8 cellular contexts compared by ENCODE assay signal in the genomic region with DNA sequence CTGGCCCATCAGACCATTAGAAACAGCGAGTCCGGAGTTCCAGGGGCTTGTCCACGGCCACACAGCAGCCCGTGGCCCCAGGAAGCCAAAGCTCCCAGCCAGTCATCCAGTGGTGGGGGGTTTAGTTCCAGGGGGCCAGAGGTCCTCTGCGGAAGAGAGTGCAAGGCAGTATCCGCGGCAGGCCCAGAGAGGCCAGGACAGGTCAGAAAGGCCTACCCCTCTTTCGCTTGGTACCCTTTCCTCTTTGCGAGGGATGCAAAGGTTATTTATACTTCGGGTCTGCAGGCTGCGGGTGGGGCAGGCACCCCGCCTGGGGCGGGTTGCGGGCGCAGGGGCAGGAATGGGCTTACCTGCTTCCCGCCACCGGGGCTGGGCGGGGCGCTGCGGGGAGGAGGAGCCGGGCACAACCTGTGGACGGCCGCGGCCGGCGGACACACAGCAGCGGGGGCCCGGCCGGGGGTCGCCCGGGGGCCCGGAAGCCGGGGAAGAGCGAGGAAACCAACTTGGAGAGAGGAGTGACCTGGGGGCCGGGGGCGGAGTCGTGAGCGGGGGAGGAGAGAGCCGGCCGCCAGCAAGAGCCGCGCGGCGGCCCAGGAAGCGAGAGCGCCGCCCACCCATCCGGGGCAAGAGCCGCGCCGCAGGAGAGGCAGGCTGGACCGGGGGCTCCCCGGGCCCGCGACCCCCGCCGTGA. TPM values are rescaled to one million over a fixed set of nuclear protein-coding genes. Genes with fewer than 3 reads are reported as not detected.
DNase-seq lines count a peak whose midpoint lies in the region; ATAC-seq, FAIRE-seq and TF ChIP-seq lines count a peak whose summit lies in the region.

SH3BP1 (plus strand) TSS at position 600 of the 691 bp plus-strand sequence. CDS start 119 bp downstream, outside the sequence.

- peak within 1 kb of the TSS; percentile 87 for H3K4me2 ChIP-seq in K562 (ENCODE audit: insufficient read depth, low read length)

- no peaks in the 10 kb centered on the region for H3K27me3 ChIP-seq in K562 (ENCODE audit: control insufficient read depth in 2 of 2, insufficient read depth in 2 of 2, low read length in 2 of 2)

- peaks cover 25 to 78% of the 10 kb centered on the region in 2 experiments for H3K4me1 ChIP-seq in K562 (replicated peaks in 1 of 2; ENCODE audit: control insufficient read depth in 2 of 2, insufficient read depth in 2 of 2, low read length in 2 of 2)

- WGBS in K562 (ENCODE audit: insufficient coverage, low coverage, missing lambda C conversion rate), result 48% methylated on average over 7 of the region's 57 CpGs

- H3K4me3 ChIP-seq in AG09309 (ENCODE audit: control insufficient read depth, low read depth, low read length) (peak within 1 kb of the TSS; percentile 62), K562 (peak within 1 kb of the TSS; percentile 65)

- H4K20me1 ChIP-seq in K562 (replicated peaks; ENCODE audit: control insufficient read depth, insufficient read depth, low read length), result no peaks in the 10 kb centered on the region

- no peaks in the 10 kb centered on the region for H3K9me3 ChIP-seq in K562 (replicated peaks; ENCODE audit: control insufficient read depth, insufficient read depth, low read depth, low read length)

- H3K9ac ChIP-seq in K562 (ENCODE audit: insufficient read depth in 1 of 2, low read depth in 2 of 2, low read length in 2 of 2), result peak within 1 kb of the TSS; percentile 65 to 92

- H3K36me3 ChIP-seq in K562 (ENCODE audit: control insufficient read depth, insufficient read depth, low read length), result peaks cover 25% of the 10 kb centered on the region; the same call in 2 of the 3 replicates

- in situ Hi-C loops in K562 (cut with MboI), result no loop called here

- no TSS peak for BruUV-seq in K562 (replicated peaks; lab: Mats Ljungman, UMichigan)

- no peaks in the 10 kb centered on the region for H3K9me1 ChIP-seq in K562 (ENCODE audit: control insufficient read depth, insufficient read depth, low read length)

- no peak for TF ChIP-seq EP300 in K562 (IDR thresholded peaks at IDR 0.05; ENCODE audit: low read length)

- peaks cover 11% of the 10 kb centered on the region for H3K79me2 ChIP-seq in K562 (ENCODE audit: control insufficient read depth, insufficient read depth, low read length)

- TF ChIP-seq RAD21 in K562 (CRISPR knock-in tag; conservative IDR thresholded peaks at IDR 0.05 in 1 of 2, IDR thresholded peaks at IDR 0.05 in 1 of 2), result no peak

- DNase-seq in AG09309 (ENCODE audit: low read depth) (no peak), GM20000 (ENCODE audit: low spot score) (peak; percentile 88), T follicular helper cell (ENCODE audit: low read depth) (peak; percentile 18), K562 (ENCODE audit: extremely low read depth in 1 of 4, low spot score in 3 of 4) (peak; percentile 69 to 82 (median 77)), islet precursor cell (peak; percentile 93), NCI-H1694 treated with DMSO at 0.1 percent for 48 hours (lab: John Stamatoyannopoulos, UW) (no peak)
- DNase-seq in stimulated activated CD4-positive, alpha-beta T cell treated with anti-CD3 and anti-CD28 coated beads, Interleukin-4, amount 100 ng/mL, for 24 hours, result peak; percentile 52

- POLR2A ChIA-PET in K562 (lab: Yijun Ruan, JAX), result interaction anchor here (0.6 to 0.8 kb wide), 3 partner anchors 82 to 93 kb away, joined by 3 to 4 read pairs (median 3); no protein-coding TSS in a partner anchor

- TF ChIP-seq POLR2A in K562 (conservative IDR thresholded peaks at IDR 0.05), result 0 out of 2 replicates have a peak, but pooled peaks have one; percentile 30

- CTCF ChIA-PET in K562 (lab: Yijun Ruan, JAX; ENCODE audit: low intra/inter-chr PET ratio), result no interaction called here

- FAIRE-seq in K562 (lab: Jason Lieb, UNC), result no peak

- intact Hi-C loops in K562 (cut with micrococcal nuclease), result no loop called here

- ATAC-seq in K562 (peak; percentile 75), GM18858 (IDR thresholded peaks at IDR 0.05; ENCODE audit: unreplicated experiment) (no peak)

- peak within 1 kb of the TSS; percentile 59; the same call in 1 of the 2 replicates for H2AFZ ChIP-seq in K562 (ENCODE audit: low read depth, low read length)

- peak within 1 kb of the TSS; percentile 54 for H3K27ac ChIP-seq in K562 (ENCODE audit: extremely low read depth, low read depth, low read length)

- TF ChIP-seq CTCF in AG09309 (IDR thresholded peaks at IDR 0.05; ENCODE audit: control insufficient read depth, insufficient read depth, low read depth, low read length, missing control alignments), result no peak
- TF ChIP-seq CTCF in GM20000 (IDR thresholded peaks at IDR 0.05; ENCODE audit: extremely low read depth, missing control alignments), result no peak
- no peak for TF ChIP-seq CTCF in K562 (IDR thresholded peaks at IDR 0.05 in 2 of 3, conservative IDR thresholded peaks at IDR 0.05 in 1 of 3; ENCODE audit: insufficient read depth in 2 of 3, low read depth in 1 of 3, low read length in 3 of 3)

TF ChIP-seq in K562, 482 proteins besides CTCF, POLR2A, EP300 and RAD21 (continues in another document):
- peak; percentile 27; the same call in 1 of the 2 replicates for TF ChIP-seq RB1 (IDR thresholded peaks at IDR 0.05; ENCODE audit: low read depth)
- peak; percentile 63 for TF ChIP-seq EGR1 (conservative IDR thresholded peaks at IDR 0.05)
- 0 out of 4 replicates have a peak, but pooled peaks of 1 of the 2 experiments have one; percentile 28 for TF ChIP-seq NRF1 (conservative IDR thresholded peaks at IDR 0.05 in 1 of 2, IDR thresholded peaks at IDR 0.05 in 1 of 2)
- TF ChIP-seq SNRNP70 (optimal IDR thresholded peaks at IDR 0.05; ENCODE audit: low read depth, low read length), result no peak
- TF ChIP-seq GATAD2B (IDR thresholded peaks at IDR 0.05; ENCODE audit: borderline replicate concordance), result 0 out of 2 replicates have a peak, but pooled peaks have one; percentile 50
- TF ChIP-seq, protein P1, sequence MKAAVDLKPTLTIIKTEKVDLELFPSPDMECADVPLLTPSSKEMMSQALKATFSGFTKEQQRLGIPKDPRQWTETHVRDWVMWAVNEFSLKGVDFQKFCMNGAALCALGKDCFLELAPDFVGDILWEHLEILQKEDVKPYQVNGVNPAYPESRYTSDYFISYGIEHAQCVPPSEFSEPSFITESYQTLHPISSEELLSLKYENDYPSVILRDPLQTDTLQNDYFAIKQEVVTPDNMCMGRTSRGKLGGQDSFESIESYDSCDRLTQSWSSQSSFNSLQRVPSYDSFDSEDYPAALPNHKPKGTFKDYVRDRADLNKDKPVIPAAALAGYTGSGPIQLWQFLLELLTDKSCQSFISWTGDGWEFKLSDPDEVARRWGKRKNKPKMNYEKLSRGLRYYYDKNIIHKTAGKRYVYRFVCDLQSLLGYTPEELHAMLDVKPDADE (conservative IDR thresholded peaks at IDR 0.05; ENCODE audit: control insufficient read depth, low read depth, low read length), result peak; percentile 61; the same call in 1 of the 2 replicates
- TF ChIP-seq CBFA2T2 (conservative IDR thresholded peaks at IDR 0.05), result no peak
- peak; percentile 37; the same call in 1 of the 2 replicates for TF ChIP-seq RBFOX2 (IDR thresholded peaks at IDR 0.05; ENCODE audit: low read depth, low read length)
- TF ChIP-seq POLR2G (IDR thresholded peaks at IDR 0.05; ENCODE audit: low read depth, low read length), result peak; percentile 72
- TF ChIP-seq MAZ (CRISPR knock-in tag; conservative IDR thresholded peaks at IDR 0.05 in 1 of 2, IDR thresholded peaks at IDR 0.05 in 1 of 2), result peak; percentile 30; a peak in 1 of 4 replicates
- no peak for TF ChIP-seq PURB (CRISPR knock-in tag; IDR thresholded peaks at IDR 0.05; ENCODE audit: low read depth)
- TF ChIP-seq RBM22 (IDR thresholded peaks at IDR 0.05; ENCODE audit: low read depth, low read length, poor library complexity, severe bottlenecking), result peak; percentile 29
- TF ChIP-seq, protein P2, sequence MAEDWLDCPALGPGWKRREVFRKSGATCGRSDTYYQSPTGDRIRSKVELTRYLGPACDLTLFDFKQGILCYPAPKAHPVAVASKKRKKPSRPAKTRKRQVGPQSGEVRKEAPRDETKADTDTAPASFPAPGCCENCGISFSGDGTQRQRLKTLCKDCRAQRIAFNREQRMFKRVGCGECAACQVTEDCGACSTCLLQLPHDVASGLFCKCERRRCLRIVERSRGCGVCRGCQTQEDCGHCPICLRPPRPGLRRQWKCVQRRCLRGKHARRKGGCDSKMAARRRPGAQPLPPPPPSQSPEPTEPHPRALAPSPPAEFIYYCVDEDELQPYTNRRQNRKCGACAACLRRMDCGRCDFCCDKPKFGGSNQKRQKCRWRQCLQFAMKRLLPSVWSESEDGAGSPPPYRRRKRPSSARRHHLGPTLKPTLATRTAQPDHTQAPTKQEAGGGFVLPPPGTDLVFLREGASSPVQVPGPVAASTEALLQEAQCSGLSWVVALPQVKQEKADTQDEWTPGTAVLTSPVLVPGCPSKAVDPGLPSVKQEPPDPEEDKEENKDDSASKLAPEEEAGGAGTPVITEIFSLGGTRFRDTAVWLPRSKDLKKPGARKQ (CRISPR knock-in tag; IDR thresholded peaks at IDR 0.05), result no peak
- TF ChIP-seq CXXC5 (CRISPR knock-in tag; IDR thresholded peaks at IDR 0.05), result 0 out of 2 replicates have a peak, but pooled peaks have one; percentile 13
- TF ChIP-seq ARID2 (IDR thresholded peaks at IDR 0.05), result no peak
- no peak for TF ChIP-seq SMC3 (conservative IDR thresholded peaks at IDR 0.05; ENCODE audit: insufficient read depth, low read depth, low read length)
- TF ChIP-seq PCBP1 (IDR thresholded peaks at IDR 0.05; ENCODE audit: low read depth, low read length, poor library complexity, severe bottlenecking), result peak; percentile 26
- TF ChIP-seq PHF21A (IDR thresholded peaks at IDR 0.05; ENCODE audit: borderline replicate concordance, low read depth), result no peak

RNA-seq across cellular contexts. Expression of gene SH3BP1, which starts in this region (rescaled TPM):
- total RNA-seq in K562 (2011; cell fraction: chromatin; rRNA removed; ENCODE audit: low replicate concordance), result 27.4 and 84.8 TPM in 2 replicates
- 40.0 and 41.0 TPM in 2 replicates for total RNA-seq in K562 (2011; cell fraction: nucleolus; rRNA removed)
- total RNA-seq in K562 (2011; cell fraction: nucleoplasm; rRNA removed), result 21.5 and 25.7 TPM in 2 replicates
- total RNA-seq in K562 (2014; rRNA removed) (18.6 and 21.2 TPM in 2 replicates), K562 (2014; rRNA removed; fragmentation: Illumina TruSeq; extraction: Trizol) (7.4 and 9.7 TPM in 2 replicates), K562 (2015; rRNA removed; fragmentation: Illumina TruSeq; extraction: Trizol) (9.3 and 9.4 TPM in 2 replicates), K562 (2021) (29.9 and 36.2 TPM in 2 replicates)
- polyA plus RNA-seq in K562 (2011; rRNA removed) (11.5 and 14.9 TPM in 2 replicates), K562 (2014; fragmentation: Illumina TruSeq; extraction: Trizol) (32.1 and 36.0 TPM in 2 replicates), K562 (2014; fragmentation: Nextera tagmentation; extraction: Ambion mirVana) (under 1 TPM; 0.10 to 0.17 TPM), K562 (2014; rRNA removed) (8.7 and 10.4 TPM in 2 replicates)
- 10.1 and 21.2 TPM in 2 replicates for polyA plus RNA-seq in K562 (2011; cell fraction: cytosol; rRNA removed)
- polyA plus RNA-seq in K562 (2011; cell fraction: nucleus; rRNA removed), result 23.7 and 33.6 TPM in 2 replicates
- polyA plus RNA-seq in K562 (2012), result 34.0 and 58.5 TPM in 2 replicates
- 16.7 and 17.5 TPM in 2 replicates for polyA minus RNA-seq in K562 (2011; rRNA and poly(A)+ RNA removed)
- 12.7 and 19.9 TPM in 2 replicates for polyA minus RNA-seq in K562 (2011; cell fraction: cytosol; rRNA and poly(A)+ RNA removed)
- 13.7 and 15.5 TPM in 2 replicates for polyA minus RNA-seq in K562 (2011; cell fraction: nucleus; rRNA and poly(A)+ RNA removed)

Comparison
In these comparisons a context has a peak if more than half of its experiments do, and no peak if none do; other contexts are left out.
1. DNase-seq: peak in GM20000 (single experiment), T follicular helper cell (single experiment), K562 (4 of 4), islet precursor cell (single experiment) and stimulated activated CD4-positive, alpha-beta T cell treated with anti-CD3 and anti-CD28 coated beads, Interleukin-4, amount 100 ng/mL, for 24 hours (single experiment); none in AG09309 (single experiment) and NCI-H1694 treated with DMSO at 0.1 percent for 48 hours (single experiment).